In the genomic region with DNA sequence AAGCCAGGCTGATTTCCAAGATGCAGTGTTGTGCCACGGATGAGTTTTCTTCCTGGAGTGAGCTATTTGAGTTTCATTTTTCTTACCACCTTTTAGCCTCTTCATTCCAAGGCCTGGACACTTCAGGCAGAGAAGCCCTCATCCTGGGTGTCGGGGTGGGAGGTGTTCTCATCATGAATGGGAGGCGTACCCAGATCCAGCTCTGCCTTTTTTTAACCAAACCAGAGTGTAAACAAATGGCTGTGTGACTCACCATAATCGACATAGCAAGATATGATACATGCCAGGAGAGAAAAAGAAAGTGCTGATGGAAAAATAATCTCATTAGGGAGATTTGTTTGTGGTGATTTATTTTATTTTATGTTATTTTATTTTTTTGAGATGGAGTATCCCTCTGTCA, we compare ENCODE assay signal across 8 cellular contexts.
A peak's percentile ranks its signal among the peaks of the same experiment; 100 is the strongest.
DNase-seq lines count a peak whose midpoint lies in the region; ATAC-seq and TF ChIP-seq lines count a peak whose summit lies in the region.

No MANE protein-coding gene starts in this region.

- H3K27ac ChIP-seq in Panc1 (ENCODE audit: low read length): peak overlapping the region; percentile 100

- no TSS peak for BruUV-seq in Panc1 (replicated peaks; lab: Mats Ljungman, UMichigan)

- no peaks in the 10 kb centered on the region; the same call in 1 of the 2 replicates for H3K9me3 ChIP-seq in Panc1 (ENCODE audit: control insufficient read depth, insufficient read depth, low read depth, low read length)

- peak overlapping the region; percentile 99 for H3K27ac Mint-ChIP-seq in activated CD8-positive, alpha-beta memory T cell treated with anti-CD3 and anti-CD28 coated beads, Interleukin-2, amount 10 ng/mL, durations not matched to agents 7 days and 5 days
- H3K27ac Mint-ChIP-seq in brain: peak overlapping the region in 4 of 5 experiments; percentile 77 to 90 (median 88)
- H3K27ac Mint-ChIP-seq in type B pancreatic cell: peak overlapping the region; percentile 98

- no peak for TF ChIP-seq CTCF in Panc1 (IDR thresholded peaks at IDR 0.05)
- TF ChIP-seq CTCF in brain (conservative IDR thresholded peaks at IDR 0.05): no peak
- TF ChIP-seq CTCF in lower leg skin (IDR thresholded peaks at IDR 0.05): no peak
- no peak for TF ChIP-seq CTCF in type B pancreatic cell (conservative IDR thresholded peaks at IDR 0.05)

- WGBS in lower leg skin, 2 donors: 2 to 3% methylated on average over 4 of the region's 4 CpGs

- no peaks in the 10 kb centered on the region for H3K9me3 Mint-ChIP-seq in activated CD8-positive, alpha-beta memory T cell treated with anti-CD3 and anti-CD28 coated beads, Interleukin-2, amount 10 ng/mL, durations not matched to agents 7 days and 5 days (ENCODE audit: low read depth)
- peaks cover 0 to 3% (median 0%) of the 10 kb centered on the region in 5 experiments for H3K9me3 Mint-ChIP-seq in brain
- H3K9me3 Mint-ChIP-seq in type B pancreatic cell: no peaks in the 10 kb centered on the region

- POLR2A ChIA-PET in Panc1 (lab: Charles Lee): interaction anchor here (0.7 to 0.9 kb wide), 2 partner anchors 21 to 28 kb away, joined by 3 to 4 read pairs; no protein-coding TSS in a partner anchor

- peak; percentile 77 for DNase-seq in activated CD8-positive, alpha-beta memory T cell treated with anti-CD3 and anti-CD28 coated beads, Interleukin-2, amount 10 ng/mL, durations not matched to agents 7 days and 5 days
- DNase-seq in activated CD8-positive, alpha-beta memory T cell treated with anti-CD3 and anti-CD28 coated beads, Interleukin-2, amount 50 U/mL, for 48 hours: no peak
- peak; percentile 87 for DNase-seq in Panc1 (ENCODE audit: low read depth, low spot score)
- DNase-seq in lower leg skin (ENCODE audit: low spot score in 2 of 2): peak; percentile 70 to 85
- no peak for DNase-seq in type B pancreatic cell (ENCODE audit: extremely low spot score, unreplicated experiment)
- DNase-seq in GM19240 (ENCODE audit: insufficient read length, low spot score): no peak

- intact Hi-C loops in Panc1 (cut with micrococcal nuclease; ENCODE audit: unreplicated experiment) (loop anchor here (10.0 kb wide), 3 partner anchors 78 to 132 kb away; a partner anchor contains a TSS), lower leg skin (cut with DNase I; ENCODE audit: low total_unique reads) (no loop called here)

- no peaks in the 10 kb centered on the region for H3K27me3 ChIP-seq in Panc1 (ENCODE audit: control insufficient read depth, insufficient read depth, low read length)

- in situ Hi-C loops in Panc1 (cut with HindIII; ENCODE audit: low pct_unique_long_range_greater_than_20kb, low sequenced_read_pairs): no loop called here

- peaks cover 79% of the 10 kb centered on the region for H3K4me1 ChIP-seq in Panc1 (ENCODE audit: control insufficient read depth, insufficient read depth, low read length)

- no peaks in the 10 kb centered on the region for H3K27me3 Mint-ChIP-seq in activated CD8-positive, alpha-beta memory T cell treated with anti-CD3 and anti-CD28 coated beads, Interleukin-2, amount 10 ng/mL, durations not matched to agents 7 days and 5 days
- peaks cover 6% of the 10 kb centered on the region for H3K27me3 Mint-ChIP-seq in brain
- no peaks in the 10 kb centered on the region for H3K27me3 Mint-ChIP-seq in type B pancreatic cell

- no peak for TF ChIP-seq POLR2A in lower leg skin (IDR thresholded peaks at IDR 0.05)

- CTCF ChIA-PET in activated CD8-positive, alpha-beta memory T cell treated with anti-CD3 and anti-CD28 coated beads, Interleukin-2, amount 10 ng/mL, durations not matched to agents 7 days and 5 days (lab: Charles Lee): interaction anchor here (0.8 to 5.5 kb wide), 11 partner anchors 14 to 110 kb away, joined by 3 to 47 read pairs (median 6); no protein-coding TSS in a partner anchor
- CTCF ChIA-PET in Panc1 (lab: Charles Lee): interaction anchor here (0.5 to 0.6 kb wide), 2 partner anchors 27 to 107 kb away, joined by 3 read pairs; no protein-coding TSS in a partner anchor

- H3K4me3 ChIP-seq in Panc1 (ENCODE audit: low read depth in 2 of 2, low read length in 2 of 2): peak overlapping the region; percentile 9 to 28
- no peak overlapping the region for H3K4me3 ChIP-seq in lower leg skin (ENCODE audit: low read depth, poor library complexity, severe bottlenecking)

- peak overlapping the region; percentile 74 for H3K4me3 Mint-ChIP-seq in activated CD8-positive, alpha-beta memory T cell treated with anti-CD3 and anti-CD28 coated beads, Interleukin-2, amount 10 ng/mL, durations not matched to agents 7 days and 5 days
- H3K4me3 Mint-ChIP-seq in brain: peak overlapping the region in 3 of 5 experiments; percentile 3 to 81 (median 22)
- peak overlapping the region; percentile 76 for H3K4me3 Mint-ChIP-seq in type B pancreatic cell

- H3K36me3 ChIP-seq in Panc1 (ENCODE audit: control insufficient read depth, insufficient read depth, low read length): no peaks in the 10 kb centered on the region

- no peaks in the 10 kb centered on the region for H3K36me3 Mint-ChIP-seq in activated CD8-positive, alpha-beta memory T cell treated with anti-CD3 and anti-CD28 coated beads, Interleukin-2, amount 10 ng/mL, durations not matched to agents 7 days and 5 days
- H3K36me3 Mint-ChIP-seq in brain (no peaks in the 10 kb centered on the region), type B pancreatic cell (no peaks in the 10 kb centered on the region)

- peaks cover 79% of the 10 kb centered on the region for H3K4me1 Mint-ChIP-seq in activated CD8-positive, alpha-beta memory T cell treated with anti-CD3 and anti-CD28 coated beads, Interleukin-2, amount 10 ng/mL, durations not matched to agents 7 days and 5 days
- H3K4me1 Mint-ChIP-seq in brain: peaks cover 41% of the 10 kb centered on the region
- peaks cover 46% of the 10 kb centered on the region for H3K4me1 Mint-ChIP-seq in type B pancreatic cell (ENCODE audit: unreplicated experiment)

- peak; percentile 65 for ATAC-seq in activated CD8-positive, alpha-beta memory T cell treated with anti-CD3 and anti-CD28 coated beads, Interleukin-2, amount 10 ng/mL, durations not matched to agents 7 days and 5 days
- ATAC-seq in Panc1 (peak; percentile 82), GM19452 (IDR thresholded peaks at IDR 0.05; ENCODE audit: unreplicated experiment) (no peak)

Comparison
In these comparisons a context has a peak if more than half of its experiments do, and no peak if none do; other contexts are left out.
1. DNase-seq: peak in activated CD8-positive, alpha-beta memory T cell treated with anti-CD3 and anti-CD28 coated beads, Interleukin-2, amount 10 ng/mL, durations not matched to agents 7 days and 5 days (single experiment), Panc1 (single experiment) and lower leg skin (2 of 2); none in activated CD8-positive, alpha-beta memory T cell treated with anti-CD3 and anti-CD28 coated beads, Interleukin-2, amount 50 U/mL, for 48 hours (single experiment), type B pancreatic cell (single experiment) and GM19240 (single experiment).
2. H3K4me3 Mint-ChIP-seq: peak in every context shown above with its lines; median percentile 76 in type B pancreatic cell; 74 in activated CD8-positive, alpha-beta memory T cell treated with anti-CD3 and anti-CD28 coated beads, Interleukin-2, amount 10 ng/mL, durations not matched to agents 7 days and 5 days; 22 in brain.
3. Peak in every context shown above with its lines, with median percentiles within 50 percentile points of each other: H3K27ac Mint-ChIP-seq.